10 cellular contexts compared by ENCODE assay signal in genomic region chr12:31321565-31322228, GRCh38. TPM values are rescaled to one million over a fixed set of nuclear protein-coding genes. Genes with fewer than 3 reads are reported as not detected.
DNase-seq lines count a peak whose midpoint lies in the region; ATAC-seq and TF ChIP-seq lines count a peak whose summit lies in the region.
"Had no signal": no experiment of that assay in that cellular context is flagged by ENCODE, and none has a peak within 500 bp of the region (broad histone marks: within the 10 kb centered on the region; RNA-seq: fewer than 3 reads in every experiment).

No MANE protein-coding gene starts in this region.

- CTCF ChIA-PET in activated naive CD4-positive, alpha-beta T cell treated with anti-CD3 and anti-CD28 coated beads, Interleukin-2, amount 10 ng/mL, durations not matched to agents 7 days and 5 days (lab: Charles Lee), result interaction anchor here (1.3 to 1.5 kb wide), 2 partner anchors 41 to 49 kb away, joined by 5 to 8 read pairs; no protein-coding TSS in a partner anchor
- CTCF ChIA-PET in A673 (lab: Charles Lee), result no interaction called here

- no peak for ATAC-seq in T-helper 17 cell
- ATAC-seq in stimulated activated effector memory CD8-positive, alpha-beta T cell treated with anti-CD3 and anti-CD28 coated beads, Interleukin-12 subunit alpha, Interleukin-12 subunit beta, amount 100 ng/mL, for 72 hours, result peak; percentile 25
- no peak for ATAC-seq in HG03196 (IDR thresholded peaks at IDR 0.05; ENCODE audit: unreplicated experiment)
- ATAC-seq in upper lobe of right lung, result no peak

- H3K4me3 Mint-ChIP-seq in activated naive CD4-positive, alpha-beta T cell treated with anti-CD3 and anti-CD28 coated beads, Interleukin-2, amount 10 ng/mL, durations not matched to agents 7 days and 5 days, result peak overlapping the region; percentile 43
- peak overlapping the region; percentile 97 for H3K4me3 Mint-ChIP-seq in T-helper 17 cell
- H3K4me3 Mint-ChIP-seq in stimulated activated effector memory CD8-positive, alpha-beta T cell treated with anti-CD3 and anti-CD28 coated beads, Interleukin-12 subunit alpha, Interleukin-12 subunit beta, amount 100 ng/mL, for 72 hours, result peak overlapping the region; percentile 89

- peaks cover 9% of the 10 kb centered on the region for H3K27me3 Mint-ChIP-seq in activated naive CD4-positive, alpha-beta T cell treated with anti-CD3 and anti-CD28 coated beads, Interleukin-2, amount 10 ng/mL, durations not matched to agents 7 days and 5 days
- H3K27me3 Mint-ChIP-seq in T-helper 17 cell, result no peaks in the 10 kb centered on the region

- intact Hi-C loops in A673 (cut with micrococcal nuclease; ENCODE audit: unreplicated experiment) (no loop called here), upper lobe of right lung (cut with DNase I) (no loop called here)

- H3K4me3 ChIP-seq in A673 (ENCODE audit: low read depth, low read length, poor library complexity, severe bottlenecking) (no peak overlapping the region), upper lobe of right lung (no peak overlapping the region)

- POLR2A ChIA-PET in A673 (lab: Charles Lee; ENCODE audit: low non-redundant PET), result interaction anchor here (0.7 kb wide), 1 partner anchor 1530 kb away, joined by 4 read pairs; no protein-coding TSS in a partner anchor

- no peak for DNase-seq in activated naive CD4-positive, alpha-beta T cell treated with anti-CD3 and anti-CD28 coated beads, Interleukin-2, amount 10 ng/mL, durations not matched to agents 7 days and 5 days
- DNase-seq in activated naive CD4-positive, alpha-beta T cell treated with Interleukin-2 at 50 U/mL for 16 hours, result no peak
- no peak for DNase-seq in T-helper 17 cell
- DNase-seq in erythroblast (lab: John Stamatoyannopoulos, UW), result peak; percentile 49 to 63
- no peak for DNase-seq in stimulated activated effector memory CD8-positive, alpha-beta T cell treated with anti-CD3 and anti-CD28 coated beads, Interleukin-12 subunit alpha, Interleukin-12 subunit beta, amount 100 ng/mL, for 72 hours (ENCODE audit: low spot score in 2 of 2)
- DNase-seq in A673 (ENCODE audit: low spot score), result no peak
- no peak for DNase-seq in upper lobe of right lung
- DNase-seq: activated gamma-delta T cell treated with Interleukin-2 at 50 U/mL for 16 hours, NCI-H1417 had no signal

- H3K27me3 ChIP-seq in A673 (replicated peaks; ENCODE audit: insufficient read depth, low read depth, low read length, poor library complexity) (no peaks in the 10 kb centered on the region), upper lobe of right lung (no peaks in the 10 kb centered on the region)

- H3K9me3 ChIP-seq in T-helper 17 cell (ENCODE audit: control insufficient read depth, low read length, poor library complexity, severe bottlenecking) (no peaks in the 10 kb centered on the region), A673 (ENCODE audit: low read depth, low read length, poor library complexity, severe bottlenecking) (no peaks in the 10 kb centered on the region), upper lobe of right lung (no peaks in the 10 kb centered on the region)

- H3K36me3 ChIP-seq in A673 (ENCODE audit: insufficient read depth, low read length, poor library complexity, severe bottlenecking) (no peaks in the 10 kb centered on the region), upper lobe of right lung (no peaks in the 10 kb centered on the region)

- peaks cover 49% of the 10 kb centered on the region for H3K4me1 ChIP-seq in A673 (ENCODE audit: insufficient read depth, low read length, poor library complexity, severe bottlenecking)
- peaks cover 27% of the 10 kb centered on the region for H3K4me1 ChIP-seq in upper lobe of right lung

- TF ChIP-seq CTCF in A673 (conservative IDR thresholded peaks at IDR 0.05; ENCODE audit: low read depth, low read length) (no peak), upper lobe of right lung (IDR thresholded peaks at IDR 0.05) (no peak)

- no peak overlapping the region for H3K27ac ChIP-seq in A673 (ENCODE audit: low read depth, low read length, poor library complexity, severe bottlenecking)
- no peak overlapping the region for H3K27ac ChIP-seq in upper lobe of right lung

- peaks cover 66% of the 10 kb centered on the region for H3K4me1 Mint-ChIP-seq in activated naive CD4-positive, alpha-beta T cell treated with anti-CD3 and anti-CD28 coated beads, Interleukin-2, amount 10 ng/mL, durations not matched to agents 7 days and 5 days
- H3K4me1 Mint-ChIP-seq in T-helper 17 cell, result peaks cover 57% of the 10 kb centered on the region
- peaks cover 59% of the 10 kb centered on the region for H3K4me1 Mint-ChIP-seq in stimulated activated effector memory CD8-positive, alpha-beta T cell treated with anti-CD3 and anti-CD28 coated beads, Interleukin-12 subunit alpha, Interleukin-12 subunit beta, amount 100 ng/mL, for 72 hours

- TF ChIP-seq POLR2A in erythroblast (IDR thresholded peaks at IDR 0.05; ENCODE audit: low read length), result peak; percentile 22

- no TSS peak for BruUV-seq in A673 (replicated peaks; lab: Mats Ljungman, UMichigan)

- H3K27ac Mint-ChIP-seq in activated naive CD4-positive, alpha-beta T cell treated with anti-CD3 and anti-CD28 coated beads, Interleukin-2, amount 10 ng/mL, durations not matched to agents 7 days and 5 days, result peak overlapping the region; percentile 68
- H3K27ac Mint-ChIP-seq in T-helper 17 cell, result peak overlapping the region; percentile 99
- peak overlapping the region; percentile 95 for H3K27ac Mint-ChIP-seq in stimulated activated effector memory CD8-positive, alpha-beta T cell treated with anti-CD3 and anti-CD28 coated beads, Interleukin-12 subunit alpha, Interleukin-12 subunit beta, amount 100 ng/mL, for 72 hours

- no peaks in the 10 kb centered on the region for H3K9me3 Mint-ChIP-seq in activated naive CD4-positive, alpha-beta T cell treated with anti-CD3 and anti-CD28 coated beads, Interleukin-2, amount 10 ng/mL, durations not matched to agents 7 days and 5 days
- H3K9me3 Mint-ChIP-seq in stimulated activated effector memory CD8-positive, alpha-beta T cell treated with anti-CD3 and anti-CD28 coated beads, Interleukin-12 subunit alpha, Interleukin-12 subunit beta, amount 100 ng/mL, for 72 hours, result no peaks in the 10 kb centered on the region

- peaks cover 20% of the 10 kb centered on the region for H3K36me3 Mint-ChIP-seq in activated naive CD4-positive, alpha-beta T cell treated with anti-CD3 and anti-CD28 coated beads, Interleukin-2, amount 10 ng/mL, durations not matched to agents 7 days and 5 days
- H3K36me3 Mint-ChIP-seq in T-helper 17 cell (ENCODE audit: low read depth), result peaks cover 5% of the 10 kb centered on the region
- H3K36me3 Mint-ChIP-seq in stimulated activated effector memory CD8-positive, alpha-beta T cell treated with anti-CD3 and anti-CD28 coated beads, Interleukin-12 subunit alpha, Interleukin-12 subunit beta, amount 100 ng/mL, for 72 hours, result peaks cover 66% of the 10 kb centered on the region

RNA-seq across cellular contexts. Expression of gene SINHCAF, which starts 4.3 kb away (rescaled TPM):
- 10 to 100 TPM; 87.1 to 95.7 TPM for total RNA-seq in T-helper 17 cell
- total RNA-seq in A673 (2021), result 137 and 153 TPM in 2 replicates
- total RNA-seq in upper lobe of right lung, result 45.7 TPM

Comparison
In these comparisons a context has a peak if more than half of its experiments do, and no peak if none do; other contexts are left out.
1. DNase-seq: peak in erythroblast (2 of 2); none in activated naive CD4-positive, alpha-beta T cell treated with anti-CD3 and anti-CD28 coated beads, Interleukin-2, amount 10 ng/mL, durations not matched to agents 7 days and 5 days (single experiment), activated naive CD4-positive, alpha-beta T cell treated with Interleukin-2 at 50 U/mL for 16 hours (single experiment), T-helper 17 cell (0 of 3), stimulated activated effector memory CD8-positive, alpha-beta T cell treated with anti-CD3 and anti-CD28 coated beads, Interleukin-12 subunit alpha, Interleukin-12 subunit beta, amount 100 ng/mL, for 72 hours (0 of 2), A673 (single experiment) and upper lobe of right lung (single experiment).
2. H3K4me3 Mint-ChIP-seq: peak in every context shown above with its lines; median percentile 97 in T-helper 17 cell; 89 in stimulated activated effector memory CD8-positive, alpha-beta T cell treated with anti-CD3 and anti-CD28 coated beads, Interleukin-12 subunit alpha, Interleukin-12 subunit beta, amount 100 ng/mL, for 72 hours; 43 in activated naive CD4-positive, alpha-beta T cell treated with anti-CD3 and anti-CD28 coated beads, Interleukin-2, amount 10 ng/mL, durations not matched to agents 7 days and 5 days.
3. Peak in every context shown above with its lines, with median percentiles within 50 percentile points of each other: H3K27ac Mint-ChIP-seq.